Comparison of ENCODE assay signal across 22 cellular contexts in genomic region chr14:44945264-44945663, GRCh38. TPM values are rescaled to one million over a fixed set of nuclear protein-coding genes. Genes with fewer than 3 reads are reported as not detected.
DNase-seq lines count a peak whose midpoint lies in the region; ATAC-seq and TF ChIP-seq lines count a peak whose summit lies in the region.
"Had no signal": no experiment of that assay in that cellular context is flagged by ENCODE, and none has a peak within 500 bp of the region (broad histone marks: within the 10 kb centered on the region; RNA-seq: fewer than 3 reads in every experiment).

No MANE protein-coding gene starts in this region.

- H3K27ac ChIP-seq in PC-3 (ENCODE audit: low read length) = no peak overlapping the region
- H3K27ac ChIP-seq: colonic mucosa, left ventricle myocardium inferior, transverse colon had no signal

- no peaks in the 10 kb centered on the region for H3F3A ChIP-seq in PC-3 (ENCODE audit: low read length, unreplicated experiment)

- peaks cover 37% of the 10 kb centered on the region for H3K4me1 Mint-ChIP-seq in activated T-cell treated with anti-CD3 and anti-CD28 coated beads, Interleukin-2, amount 50 U/mL, for 24 hours (ENCODE audit: low read depth)

- no peak overlapping the region for H3K4me3 Mint-ChIP-seq in activated T-cell treated with anti-CD3 and anti-CD28 coated beads, Interleukin-2, amount 50 U/mL, for 24 hours

- no peak overlapping the region for H3K9ac ChIP-seq in PC-3 (ENCODE audit: low read length)

- no peak overlapping the region for H3K4me2 ChIP-seq in PC-3 (ENCODE audit: low read length)

- no peaks in the 10 kb centered on the region for H3K9me2 ChIP-seq in PC-3 (replicated peaks; ENCODE audit: low read length)

- no peak overlapping the region for H3K4me3 ChIP-seq in astrocyte of the cerebellum (ENCODE audit: low read depth, low read length)
- no peak overlapping the region for H3K4me3 ChIP-seq in fibroblast of villous mesenchyme (ENCODE audit: low read depth, low read length)
- no peak overlapping the region for H3K4me3 ChIP-seq in PC-3 (ENCODE audit: low read length)
- H3K4me3 ChIP-seq: colonic mucosa, GM12878, left ventricle myocardium inferior, mucosa of descending colon, transverse colon had no signal

- ATAC-seq in HG02840 (IDR thresholded peaks at IDR 0.05; ENCODE audit: low FRiP score, unreplicated experiment) (no peak), PC-3 (no peak), GM19035 (IDR thresholded peaks at IDR 0.05; ENCODE audit: unreplicated experiment) (no peak)
- ATAC-seq: GM12878; HepG2; mucosa of descending colon; right cardiac atrium; stimulated activated naive CD8-positive, alpha-beta T cell treated with anti-CD3 and anti-CD28 coated beads, Interleukin-15, Interleukin-2, amounts not matched to agents 100 U/mL and 50 U/mL, for 24 hours had no signal

- CTCF ChIA-PET in PC-3 (lab: Charles Lee) = no interaction called here

- no peaks in the 10 kb centered on the region for H3K9me3 Mint-ChIP-seq in activated T-cell treated with anti-CD3 and anti-CD28 coated beads, Interleukin-2, amount 50 U/mL, for 24 hours

- no peaks in the 10 kb centered on the region for H3K4me1 ChIP-seq in PC-3 (ENCODE audit: insufficient read depth, low read length)
- H3K4me1 ChIP-seq: colonic mucosa, transverse colon had no signal

- POLR2A ChIA-PET in PC-3 (lab: Charles Lee; ENCODE audit: unreplicated experiment) = no interaction called here

- no peaks in the 10 kb centered on the region for H3K27me3 Mint-ChIP-seq in activated T-cell treated with anti-CD3 and anti-CD28 coated beads, Interleukin-2, amount 50 U/mL, for 24 hours

- peaks cover 16% of the 10 kb centered on the region; the same call in 1 of the 2 replicates for H3K36me3 ChIP-seq in PC-3 (ENCODE audit: low read depth, low read length)
- H3K36me3 ChIP-seq: colonic mucosa had no signal

- DNase-seq in AG08395 (ENCODE audit: low spot score) (peak; percentile 83), GM04504 (ENCODE audit: low read depth) (peak; percentile 90), astrocyte of the cerebellum (ENCODE audit: low read depth) (peak; percentile 81), fibroblast of villous mesenchyme (ENCODE audit: low read depth) (peak; percentile 21), PC-3 (no peak)
- no peak for DNase-seq in activated T-cell treated with anti-CD3 and anti-CD28 coated beads, Interleukin-2, amount 50 U/mL, for 24 hours
- DNase-seq: activated CD4-positive, alpha-beta T cell treated with anti-CD3 and anti-CD28 coated beads for 4 hours; activated effector memory CD4-positive, alpha-beta T cell treated with anti-CD3 and anti-CD28 coated beads, Interleukin-2, amount 50 U/mL, for 16 hours; amygdala; colonic mucosa; COR-L47; left ventricle myocardium inferior; MM.1S; mucosa of descending colon; NCI-H187 treated with DMSO at 0.1 percent for 48 hours; right cardiac atrium; stimulated activated naive CD8-positive, alpha-beta T cell treated with anti-CD3 and anti-CD28 coated beads, Interleukin-15, Interleukin-2, amounts not matched to agents 100 U/mL and 50 U/mL, for 24 hours; transverse colon had no signal

- no peak overlapping the region for H2AFZ ChIP-seq in PC-3 (ENCODE audit: low read length)

- no peaks in the 10 kb centered on the region for H4K20me1 ChIP-seq in PC-3 (ENCODE audit: low read length)

- H3K36me3 Mint-ChIP-seq in activated T-cell treated with anti-CD3 and anti-CD28 coated beads, Interleukin-2, amount 50 U/mL, for 24 hours (ENCODE audit: low read depth) = peaks cover 78% of the 10 kb centered on the region

- TF ChIP-seq CTCF in astrocyte of the cerebellum (IDR thresholded peaks at IDR 0.05; ENCODE audit: low read depth, low read length, missing control alignments) (no peak), fibroblast of villous mesenchyme (IDR thresholded peaks at IDR 0.05; ENCODE audit: insufficient read depth, low read depth, low read length) (no peak), PC-3 (conservative IDR thresholded peaks at IDR 0.05; ENCODE audit: low read depth, low read length) (no peak)

- in situ Hi-C loops in astrocyte of the cerebellum (cut with HindIII; ENCODE audit: low sequenced_read_pairs) = no loop called here

- BruUV-seq in PC-3 (replicated peaks; lab: Mats Ljungman, UMichigan) = no TSS peak

- H3K27me3 ChIP-seq in PC-3 (ENCODE audit: low read length) = no peaks in the 10 kb centered on the region
- H3K27me3 ChIP-seq: colonic mucosa, transverse colon had no signal

- no peaks in the 10 kb centered on the region for H3K9me3 ChIP-seq in PC-3 (ENCODE audit: low read length)
- H3K9me3 ChIP-seq: colonic mucosa, transverse colon had no signal

- H3K79me2 ChIP-seq in PC-3 (ENCODE audit: low read length) = no peaks in the 10 kb centered on the region

- intact Hi-C loops in PC-3 (cut with micrococcal nuclease) = no loop called here

- no peak overlapping the region for H3K27ac Mint-ChIP-seq in activated T-cell treated with anti-CD3 and anti-CD28 coated beads, Interleukin-2, amount 50 U/mL, for 24 hours

RNA-seq across cellular contexts. Expression of gene KLHL28, which starts 16.5 kb away (rescaled TPM):
- total RNA-seq in fibroblast of villous mesenchyme (9.5 and 9.7 TPM in 2 replicates), PC-3 (2014; rRNA removed) (2.4 and 2.5 TPM in 2 replicates)

RNA-seq across cellular contexts. Expression of gene TOGARAM1, which starts 16.7 kb away (rescaled TPM):
- 15.1 and 22.5 TPM in 2 replicates for total RNA-seq in fibroblast of villous mesenchyme
- 5.8 and 6.3 TPM in 2 replicates for total RNA-seq in PC-3 (2014; rRNA removed)

Comparison
In these comparisons a context has a peak if more than half of its experiments do, and no peak if none do; other contexts are left out.
1. DNase-seq: peak in AG08395 (single experiment), GM04504 (single experiment), astrocyte of the cerebellum (single experiment) and fibroblast of villous mesenchyme (single experiment); none in activated T-cell treated with anti-CD3 and anti-CD28 coated beads, Interleukin-2, amount 50 U/mL, for 24 hours (single experiment) and PC-3 (single experiment).